In genomic region chr10:133446979-133447378, GRCh38 we compare ENCODE assay signal across 6 cellular contexts. TPM values are rescaled to one million over a fixed set of nuclear protein-coding genes. Genes with fewer than 3 reads are reported as not detected.
"Had no signal": no experiment of that assay in that cellular context is flagged by ENCODE, and none has a peak within 500 bp of the region (broad histone marks: within the 10 kb centered on the region; RNA-seq: fewer than 3 reads in every experiment).

No MANE protein-coding gene starts in this region.

- H3K4me3 Mint-ChIP-seq: GM23338, H9 had no signal

- H3K4me1 Mint-ChIP-seq: GM23338, H9 had no signal

- DNase-seq: H9, HCEC 1CT had no signal

- H3K27ac Mint-ChIP-seq: GM23338, H9, IgD-negative memory B cell had no signal

- ATAC-seq: HepG2 had no signal

RNA-seq across cellular contexts. Expression of gene SPRN, which starts 22.6 kb away (rescaled TPM):
- total RNA-seq: HepG2, HT1080 had no signal
